ENCODE assay signal across 20 cellular contexts in the genomic region with DNA sequence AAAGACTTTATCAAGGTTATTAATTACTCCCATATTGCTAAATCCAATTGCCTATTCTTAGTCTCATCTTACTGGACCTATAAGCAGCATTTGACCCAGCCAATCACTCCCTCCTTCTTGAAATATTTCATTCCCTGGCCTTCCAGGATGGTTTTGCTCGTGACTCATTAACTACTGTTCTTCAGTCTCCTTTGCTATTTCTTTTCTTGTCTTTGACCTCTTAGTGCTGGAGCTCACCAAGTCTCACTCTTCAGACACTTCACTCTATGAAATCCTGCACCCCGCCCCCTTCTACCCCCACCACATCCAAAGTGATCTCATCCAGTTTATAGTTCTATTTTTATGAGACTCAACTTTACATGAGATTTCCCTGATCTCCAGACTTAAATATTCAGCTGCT.
DNase-seq lines count a peak whose midpoint lies in the region; ATAC-seq, FAIRE-seq and TF ChIP-seq lines count a peak whose summit lies in the region.
"Had no signal": no experiment of that assay in that cellular context is flagged by ENCODE, and none has a peak within 500 bp of the region (broad histone marks: within the 10 kb centered on the region; RNA-seq: fewer than 3 reads in every experiment).

No MANE protein-coding gene starts in this region.

- ATAC-seq in activated naive CD4-positive, alpha-beta T cell treated with anti-CD3 and anti-CD28 coated beads, Interleukin-2, amount 50 U/mL, for 72 hours: no peak
- ATAC-seq in HG02973 (IDR thresholded peaks at IDR 0.05; ENCODE audit: unreplicated experiment) (no peak), GM21528 (IDR thresholded peaks at IDR 0.05; ENCODE audit: low FRiP score, unreplicated experiment) (no peak)
- ATAC-seq: K562, SK-N-SH treated with all-trans-retinoic acid at 6 μM for 48 hours had no signal

- H3K9me3 Mint-ChIP-seq in activated naive CD4-positive, alpha-beta T cell treated with anti-CD3 and anti-CD28 coated beads, Interleukin-2, amount 50 U/mL, for 72 hours: peaks cover 19 to 26% of the 10 kb centered on the region in 2 donors

- H3K27me3 ChIP-seq in brain microvascular endothelial cell (replicated peaks): no peaks in the 10 kb centered on the region

- in situ Hi-C loops in brain microvascular endothelial cell (cut with HindIII; ENCODE audit: low pct_ligation_motif_present, low sequenced_read_pairs): no loop called here

- H3K36me3 Mint-ChIP-seq in activated naive CD4-positive, alpha-beta T cell treated with anti-CD3 and anti-CD28 coated beads, Interleukin-2, amount 50 U/mL, for 72 hours: no peaks in the 10 kb centered on the region
- H3K36me3 Mint-ChIP-seq: CD14-positive monocyte had no signal

- no peak for FAIRE-seq in frontal cortex (lab: Jason Lieb, UNC)
- FAIRE-seq: K562 had no signal

- no peak overlapping the region for H3K27ac ChIP-seq in brain microvascular endothelial cell

- no peak overlapping the region for H3K27ac Mint-ChIP-seq in activated naive CD4-positive, alpha-beta T cell treated with anti-CD3 and anti-CD28 coated beads, Interleukin-2, amount 50 U/mL, for 72 hours

- no peaks in the 10 kb centered on the region for H3K36me3 ChIP-seq in brain microvascular endothelial cell (replicated peaks)

- DNase-seq in AG09309 (ENCODE audit: low read depth) (peak; percentile 4), M059J (ENCODE audit: low read depth) (peak; percentile 60), brain microvascular endothelial cell (peak; percentile 18), kidney tubule cell (ENCODE audit: low spot score) (peak; percentile 32), frontal cortex (ENCODE audit: low spot score in 2 of 2) (no peak)
- DNase-seq in activated naive CD4-positive, alpha-beta T cell treated with anti-CD3 and anti-CD28 coated beads, Interleukin-2, amount 50 U/mL, for 72 hours (ENCODE audit: low spot score in 2 of 2): no peak
- DNase-seq: 8988T; H7; MM.1S; NCI-H1048; NCI-H1417 treated with DMSO at 0.1 percent for 48 hours; NCI-H187; NCI-H510A; NK-92 treated with Interleukin-12 subunit alpha and Interleukin-12 subunit beta, amount 100 ng/mL, for 24 hours; SIG-M5 had no signal

- H3K4me3 ChIP-seq in AG09309 (ENCODE audit: control insufficient read depth, low read depth, low read length) (no peak overlapping the region), brain microvascular endothelial cell (ENCODE audit: low read depth, low read length) (no peak overlapping the region)
- H3K4me3 ChIP-seq: K562 had no signal

- TF ChIP-seq CTCF in AG09309 (IDR thresholded peaks at IDR 0.05; ENCODE audit: control insufficient read depth, insufficient read depth, low read depth, low read length, missing control alignments) (no peak), brain microvascular endothelial cell (IDR thresholded peaks at IDR 0.05; ENCODE audit: low read depth, low read length, missing control alignments) (no peak)

Comparison
In these comparisons a context has a peak if more than half of its experiments do, and no peak if none do; other contexts are left out.
1. DNase-seq: peak in AG09309 (single experiment), M059J (single experiment), brain microvascular endothelial cell (single experiment) and kidney tubule cell (single experiment); none in frontal cortex (0 of 2) and activated naive CD4-positive, alpha-beta T cell treated with anti-CD3 and anti-CD28 coated beads, Interleukin-2, amount 50 U/mL, for 72 hours (0 of 2).